In the genomic region with DNA sequence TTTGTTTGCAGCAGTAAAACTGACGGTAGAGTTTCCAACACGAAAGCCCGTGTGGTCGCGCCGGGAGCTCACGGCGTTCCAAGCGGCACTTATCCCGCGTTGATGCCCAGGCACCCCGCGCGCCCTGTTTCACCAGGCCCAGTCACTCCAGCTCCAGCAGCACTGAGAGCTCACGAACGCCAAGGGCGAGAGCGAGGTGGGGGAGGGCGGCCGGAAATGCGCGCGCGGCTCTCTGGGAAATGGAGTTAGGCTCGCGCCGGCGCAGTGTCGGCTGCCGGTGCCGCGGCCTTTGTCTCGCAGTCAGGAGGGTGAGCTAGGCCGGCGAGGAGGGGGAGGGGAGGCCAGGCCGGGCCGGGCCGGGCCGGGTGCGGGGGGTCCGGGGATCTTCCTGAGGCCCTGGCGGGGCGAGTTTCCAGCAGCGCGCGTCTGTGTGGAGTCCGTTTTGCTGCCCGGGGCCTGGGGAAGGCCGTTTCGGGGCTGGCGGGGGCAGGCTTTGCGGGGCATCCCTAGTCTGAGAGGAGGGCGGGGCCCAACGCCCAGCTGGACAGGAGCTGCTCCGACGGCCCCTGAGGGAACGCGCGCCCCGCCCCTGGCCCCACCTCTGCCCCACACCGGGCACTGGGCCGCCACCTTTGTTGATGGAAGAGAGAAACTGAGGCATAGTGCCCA, we compare ENCODE assay signal across 8 cellular contexts. TPM values are rescaled to one million over a fixed set of nuclear protein-coding genes. Genes with fewer than 3 reads are reported as not detected.
DNase-seq lines count a peak whose midpoint lies in the region; ATAC-seq and TF ChIP-seq lines count a peak whose summit lies in the region.

A gene (plus strand): TSS at position 280 of the 669 bp plus-strand sequence. CDS start 721 bp downstream, outside the sequence.

- intact Hi-C loops in activated B cell treated with CpG ODN at 0.5 μM for 24 hours (cut with micrococcal nuclease): loop anchor here (2.0 to 5.0 kb wide), 3 partner anchors 37 to 56 kb away; a partner anchor contains a TSS
- intact Hi-C loops in aorta (cut with DNase I): loop anchor here in 1 of 2 donors (5.0 kb wide), 1 partner anchor 38 kb away; a partner anchor contains a TSS

- H3K36me3 ChIP-seq in GM23338 (ENCODE audit: insufficient read depth) (no peaks in the 10 kb centered on the region), aorta (ENCODE audit: control insufficient read depth in 1 of 2, insufficient read depth in 2 of 2, low read length in 1 of 2) (no peaks in the 10 kb centered on the region)

- H3K9me3 ChIP-seq in aorta (ENCODE audit: control insufficient read depth, low read length): peaks cover 4% of the 10 kb centered on the region

- peaks cover 16% of the 10 kb centered on the region for H3K4me1 ChIP-seq in GM23338 (ENCODE audit: insufficient read depth)
- no peaks in the 10 kb centered on the region for H3K4me1 ChIP-seq in aorta (ENCODE audit: control insufficient read depth in 1 of 2, insufficient read depth in 2 of 2, low read length in 2 of 2)

- H3K4me1 Mint-ChIP-seq in GM23338 (peaks cover 8% of the 10 kb centered on the region), activated B cell treated with CpG ODN at 0.5 μM for 24 hours (peaks cover 9% of the 10 kb centered on the region)

- peak; percentile 94 for DNase-seq in GM23338 (ENCODE audit: low spot score)
- DNase-seq in activated B cell treated with CpG ODN at 0.5 μM for 24 hours: peak; percentile 78
- peak; percentile 20 for DNase-seq in central memory CD4-positive, alpha-beta T cell
- DNase-seq in iPS-NIHi7 (ENCODE audit: extremely low spot score): peak; percentile 98
- peak; percentile 43 for DNase-seq in skeletal muscle cell (ENCODE audit: low read depth)
- DNase-seq in aorta: peak; percentile 92 to 96
- no peak for DNase-seq in glomerular visceral epithelial cell (ENCODE audit: extremely low spot score)

- peak within 1 kb of the TSS; percentile 76; the same call in 1 of the 2 replicates for H2AFZ ChIP-seq in GM23338

- CTCF ChIA-PET in activated B cell treated with CpG ODN at 0.5 μM for 24 hours (lab: Charles Lee): no interaction called here

- no peaks in the 10 kb centered on the region for H4K20me1 ChIP-seq in GM23338 (replicated peaks; ENCODE audit: insufficient read depth)

- H3K4me2 ChIP-seq in GM23338: peak within 1 kb of the TSS; percentile 81

- H3K27ac Mint-ChIP-seq in GM23338 (peak within 1 kb of the TSS; percentile 96), activated B cell treated with CpG ODN at 0.5 μM for 24 hours (peak within 1 kb of the TSS; percentile 87)

- WGBS in aorta, 2 donors: 1% methylated on average over 44 to 62 of the region's 62 CpGs

- no peaks in the 10 kb centered on the region for H3K27me3 ChIP-seq in GM23338 (ENCODE audit: insufficient read depth)
- no peaks in the 10 kb centered on the region for H3K27me3 ChIP-seq in aorta (ENCODE audit: control insufficient read depth in 1 of 2, insufficient read depth in 2 of 2, low read length in 1 of 2)

- 0 out of 2 replicates have a peak, but pooled peaks cover 6% of the 10 kb centered on the region for H3K9me2 ChIP-seq in GM23338 (ENCODE audit: insufficient read depth)

- H3K27ac ChIP-seq in GM23338 (ENCODE audit: low read depth) (peak within 1 kb of the TSS; percentile 82), aorta (ENCODE audit: low read depth in 1 of 2, low read length in 2 of 2) (peak within 1 kb of the TSS; percentile 23 to 62)

- ATAC-seq in GM23338 (peak; percentile 85), activated B cell treated with CpG ODN at 0.5 μM for 24 hours (ENCODE audit: low read depth) (peak; percentile 93), aorta (ENCODE audit: low FRiP score) (peak; percentile 96), HG03460 (IDR thresholded peaks at IDR 0.05; ENCODE audit: unreplicated experiment) (no peak)

- H3K36me3 Mint-ChIP-seq in GM23338 (ENCODE audit: low read depth) (peaks cover 61% of the 10 kb centered on the region), activated B cell treated with CpG ODN at 0.5 μM for 24 hours (ENCODE audit: low read depth) (peaks cover 25% of the 10 kb centered on the region)

- peaks cover 18% of the 10 kb centered on the region for H3K27me3 Mint-ChIP-seq in GM23338 (ENCODE audit: insufficient read depth, low read depth, poor library complexity)
- peaks cover 13% of the 10 kb centered on the region for H3K27me3 Mint-ChIP-seq in activated B cell treated with CpG ODN at 0.5 μM for 24 hours

- no peaks in the 10 kb centered on the region for H3K79me2 ChIP-seq in GM23338 (replicated peaks; ENCODE audit: insufficient read depth)

- peak within 1 kb of the TSS; percentile 66 for H3K4me3 ChIP-seq in GM23338
- peak within 1 kb of the TSS; percentile 53 for H3K4me3 ChIP-seq in skeletal muscle cell (ENCODE audit: low read depth, low read length)
- H3K4me3 ChIP-seq in aorta (ENCODE audit: low read length in 2 of 2): peak within 1 kb of the TSS; percentile 61 to 74

- H3F3A ChIP-seq in GM23338 (replicated peaks; ENCODE audit: low read depth): 0 out of 2 replicates have a peak, but pooled peaks cover 4% of the 10 kb centered on the region

- peak within 1 kb of the TSS; percentile 79 for H3K4me3 Mint-ChIP-seq in GM23338
- H3K4me3 Mint-ChIP-seq in activated B cell treated with CpG ODN at 0.5 μM for 24 hours: peak within 1 kb of the TSS; percentile 85

- no peak for TF ChIP-seq CTCF in GM23338 (conservative IDR thresholded peaks at IDR 0.05; ENCODE audit: low read depth in 2 of 2)
- no peak for TF ChIP-seq CTCF in activated B cell treated with CpG ODN at 0.5 μM for 24 hours (IDR thresholded peaks at IDR 0.05)

- POLR2A ChIA-PET in activated B cell treated with CpG ODN at 0.5 μM for 24 hours (lab: Charles Lee): interaction anchor here (0.7 to 1.7 kb wide), 11 partner anchors 57 to 517 kb away, joined by 3 to 41 read pairs (median 4); a partner anchor contains a TSS

- peaks cover 82% of the 10 kb centered on the region for H3K9me3 Mint-ChIP-seq in GM23338
- peaks cover 21% of the 10 kb centered on the region for H3K9me3 Mint-ChIP-seq in activated B cell treated with CpG ODN at 0.5 μM for 24 hours

TF ChIP-seq in GM23338, 12 proteins besides CTCF, POLR2A, EP300 and RAD21:
- peak; percentile 93 for TF ChIP-seq POLR2AphosphoS5 (IDR thresholded peaks at IDR 0.05; ENCODE audit: low read depth)
- TF ChIP-seq, protein P1, sequence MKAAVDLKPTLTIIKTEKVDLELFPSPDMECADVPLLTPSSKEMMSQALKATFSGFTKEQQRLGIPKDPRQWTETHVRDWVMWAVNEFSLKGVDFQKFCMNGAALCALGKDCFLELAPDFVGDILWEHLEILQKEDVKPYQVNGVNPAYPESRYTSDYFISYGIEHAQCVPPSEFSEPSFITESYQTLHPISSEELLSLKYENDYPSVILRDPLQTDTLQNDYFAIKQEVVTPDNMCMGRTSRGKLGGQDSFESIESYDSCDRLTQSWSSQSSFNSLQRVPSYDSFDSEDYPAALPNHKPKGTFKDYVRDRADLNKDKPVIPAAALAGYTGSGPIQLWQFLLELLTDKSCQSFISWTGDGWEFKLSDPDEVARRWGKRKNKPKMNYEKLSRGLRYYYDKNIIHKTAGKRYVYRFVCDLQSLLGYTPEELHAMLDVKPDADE (IDR thresholded peaks at IDR 0.05): peak; percentile 84
- TF ChIP-seq EZH2 (IDR thresholded peaks at IDR 0.05; ENCODE audit: low read depth, unreplicated experiment): no peak

RNA-seq across cellular contexts. Expression of the gene that starts here (rescaled TPM):
- 9.8 and 10.3 TPM in 2 replicates for total RNA-seq in GM23338 (2014; rRNA removed; shearing (Covaris generic))
- polyA plus RNA-seq in GM23338 (2016; fragmentation: Nextera tagmentation; extraction: Ambion mirVana): 2.8 and 4.8 TPM in 2 replicates
- total RNA-seq in activated B cell treated with CpG ODN at 0.5 μM for 24 hours: 5.8 and 7.5 TPM in 2 replicates
- 1 to 10 TPM; 3.4 to 6.6 TPM for total RNA-seq in aorta
- polyA plus RNA-seq in aorta: 10 to 100 TPM in 1 of 2 donors, 1 to 10 TPM in 1; 2.1 to 12.8 TPM
